In the genomic region with DNA sequence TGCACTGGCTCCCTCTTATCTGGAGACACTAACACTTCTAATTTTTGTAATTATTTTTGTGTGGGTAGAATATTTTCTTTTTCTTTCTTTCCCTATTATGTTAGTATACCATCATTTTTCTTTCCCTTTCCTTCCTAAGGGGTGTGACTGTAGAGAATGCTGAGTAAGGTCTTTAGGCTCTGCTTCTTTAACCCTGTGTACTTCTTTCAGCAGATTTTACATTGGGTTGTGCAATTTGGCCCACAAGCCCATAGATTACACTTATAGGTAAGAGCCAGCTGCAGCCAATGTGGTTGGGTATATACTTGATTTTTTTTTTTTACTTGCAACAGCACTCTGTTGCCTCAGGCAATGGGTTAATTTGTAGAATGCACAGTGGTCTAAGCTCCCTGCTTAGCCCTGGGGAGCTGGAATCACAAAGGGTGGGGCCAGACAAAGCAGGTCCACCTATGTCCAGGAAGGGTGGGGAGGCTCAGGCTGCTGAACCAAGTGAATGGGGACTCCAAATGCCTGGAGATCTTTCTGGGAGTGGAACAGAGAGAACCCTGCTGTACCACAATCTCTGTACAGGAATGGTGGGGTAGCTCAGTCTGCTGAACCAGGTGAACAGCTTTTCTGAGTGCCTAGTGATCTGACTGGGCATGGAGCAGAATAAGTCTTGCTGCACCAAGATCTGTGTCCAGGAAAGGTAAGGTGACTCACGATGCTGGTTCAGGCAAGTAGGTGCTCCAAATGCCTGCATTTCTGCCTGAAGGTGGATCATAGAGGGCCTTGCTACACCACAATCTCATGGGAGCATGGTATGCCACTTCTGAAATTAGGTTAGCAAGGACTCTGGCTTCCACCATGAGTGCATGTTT, we compare ENCODE assay signal across 14 cellular contexts.
A peak's percentile ranks its signal among the peaks of the same experiment; 100 is the strongest.
DNase-seq lines count a peak whose midpoint lies in the region; FAIRE-seq and TF ChIP-seq lines count a peak whose summit lies in the region.
"Had no signal": no experiment of that assay in that cellular context is flagged by ENCODE, and none has a peak within 500 bp of the region (broad histone marks: within the 10 kb centered on the region; RNA-seq: fewer than 3 reads in every experiment).

No MANE protein-coding gene starts in this region.

- H4K20me1 ChIP-seq in keratinocyte (ENCODE audit: control insufficient read depth, extremely low read depth, insufficient read depth, low read length), result no peaks in the 10 kb centered on the region

- H3K9ac ChIP-seq in keratinocyte (ENCODE audit: control insufficient read depth, extremely low read depth, insufficient read depth, low read length), result no peak overlapping the region

- no peaks in the 10 kb centered on the region for H3K9me3 ChIP-seq in keratinocyte (ENCODE audit: control insufficient read depth, low read depth, low read length)
- H3K9me3 ChIP-seq: HAP-1 had no signal

- peak overlapping the region; percentile 4; the same call in 1 of the 2 replicates for H3K27ac ChIP-seq in RWPE1
- peak overlapping the region; percentile 17 for H3K27ac ChIP-seq in epithelial cell of prostate
- H3K27ac ChIP-seq in keratinocyte (ENCODE audit: control insufficient read depth, insufficient read depth, low read length), result peak overlapping the region; percentile 1

- TF ChIP-seq CTCF in RWPE1 (conservative IDR thresholded peaks at IDR 0.05; ENCODE audit: low read depth), result no peak
- TF ChIP-seq CTCF in keratinocyte (optimal IDR thresholded peaks at IDR 0.05 in 1 of 3, IDR thresholded peaks at IDR 0.05 in 1 of 3, conservative IDR thresholded peaks at IDR 0.05 in 1 of 3; ENCODE audit: extremely low read depth in 1 of 3, insufficient read depth in 2 of 3, low read length in 3 of 3), result peak; percentile 27 to 48 (median 45)

- POLR2A ChIA-PET in RWPE1 (lab: Yijun Ruan, JAX; ENCODE audit: low non-redundant PET), result no interaction called here

- intact Hi-C loops in posterior vena cava (cut with DNase I), result loop anchor here in 1 of 2 donors (5.0 kb wide), 1 partner anchor 546 kb away; no protein-coding TSS in a partner anchor

- no peaks in the 10 kb centered on the region for H3K36me3 ChIP-seq in keratinocyte (ENCODE audit: control insufficient read depth in 2 of 2, extremely low read depth in 1 of 2, insufficient read depth in 2 of 2, low read length in 2 of 2)
- H3K36me3 ChIP-seq: HAP-1 had no signal

- H2AFZ ChIP-seq in keratinocyte (ENCODE audit: control insufficient read depth, low read length), result peak overlapping the region; percentile 75

- CTCF ChIA-PET in RWPE1 (lab: Yijun Ruan, JAX), result interaction anchor here (0.8 kb wide), 1 partner anchor 11 kb away, joined by 3 read pairs; no protein-coding TSS in a partner anchor

- H3K4me2 ChIP-seq in keratinocyte (ENCODE audit: control insufficient read depth, extremely low read depth, insufficient read depth, low read depth, low read length), result peak overlapping the region; percentile 17

- dilution Hi-C loops in keratinocyte (cut with MboI; ENCODE audit: extremely low pct_ligation_motif_present, low sequenced_read_pairs), result no loop called here

- H3K9me1 ChIP-seq in keratinocyte (ENCODE audit: control insufficient read depth, extremely low read depth, insufficient read depth, low read length), result no peaks in the 10 kb centered on the region

- no peaks in the 10 kb centered on the region for H3K27me3 ChIP-seq in keratinocyte (ENCODE audit: control insufficient read depth, extremely low read depth, insufficient read depth, low read length)

- no peaks in the 10 kb centered on the region for H3K79me2 ChIP-seq in keratinocyte (ENCODE audit: control insufficient read depth, insufficient read depth, low read length)

- peak; percentile 86 for FAIRE-seq in keratinocyte (lab: Jason Lieb, UNC)
- FAIRE-seq: D721Med, H1 had no signal

- no peak overlapping the region for H3K4me3 ChIP-seq in keratinocyte (ENCODE audit: control insufficient read depth in 2 of 3, extremely low read depth in 1 of 3, insufficient read depth in 2 of 3, low read depth in 1 of 3, low read length in 3 of 3)
- H3K4me3 ChIP-seq: HAP-1 had no signal

- peaks cover 12% of the 10 kb centered on the region for H3K4me1 ChIP-seq in keratinocyte (ENCODE audit: control insufficient read depth, extremely low read depth, insufficient read depth, low read length)
- H3K4me1 ChIP-seq: HAP-1 had no signal

- peak; percentile 3 for DNase-seq in ELF-1 (ENCODE audit: low read depth, low spot score)
- DNase-seq in RWPE1 (ENCODE audit: low spot score), result peak; percentile 41
- peak; percentile 68 for DNase-seq in epithelial cell of prostate (ENCODE audit: low read depth, low spot score)
- peak; percentile 58 for DNase-seq in keratinocyte (ENCODE audit: low read depth, low spot score)
- DNase-seq in DMS79 (lab: John Stamatoyannopoulos, UW), result no peak
- DNase-seq in posterior vena cava (ENCODE audit: low spot score), result no peak
- DNase-seq: CD8-positive, alpha-beta T cell; COR-L47; DMS153; DND-41; GF-D8 had no signal

Comparison
In these comparisons a context has a peak if more than half of its experiments do, and no peak if none do; other contexts are left out.
1. DNase-seq: peak in ELF-1 (single experiment), RWPE1 (single experiment), epithelial cell of prostate (single experiment) and keratinocyte (single experiment); none in DMS79 (single experiment) and posterior vena cava (single experiment).
2. Peak in every context shown above with its lines, with median percentiles within 50 percentile points of each other: H3K27ac ChIP-seq.